ENCODE assay signal across 23 cellular contexts in genomic region chr2:170031288-170031687, GRCh38.
DNase-seq lines count a peak whose midpoint lies in the region; ATAC-seq and TF ChIP-seq lines count a peak whose summit lies in the region.
"Had no signal": no experiment of that assay in that cellular context is flagged by ENCODE, and none has a peak within 500 bp of the region (broad histone marks: within the 10 kb centered on the region; RNA-seq: fewer than 3 reads in every experiment).

No MANE protein-coding gene starts in this region.

- H3K36me3 ChIP-seq in endodermal cell (ENCODE audit: control insufficient read depth, insufficient read depth, low read length) (peaks cover 28% of the 10 kb centered on the region), neuronal stem cell (replicated peaks in 1 of 2; ENCODE audit: control insufficient read depth in 2 of 2, insufficient read depth in 2 of 2, low read length in 2 of 2) (peaks cover 0 to 7% of the 10 kb centered on the region in 2 donors)
- H3K36me3 ChIP-seq: BE2C had no signal

- no peak overlapping the region for H4K91ac ChIP-seq in neuronal stem cell (ENCODE audit: low read depth, low read length, poor library complexity)

- no peak overlapping the region for H2BK5ac ChIP-seq in neuronal stem cell (ENCODE audit: low read length)

- no peak for ATAC-seq in activated naive CD8-positive, alpha-beta T cell treated with anti-CD3 and anti-CD28 coated beads, Interleukin-2, amount 50 U/mL, for 24 hours
- ATAC-seq in omental fat pad (ENCODE audit: low FRiP score): no peak
- ATAC-seq: A549 had no signal

- no peaks in the 10 kb centered on the region for H3K79me1 ChIP-seq in neuronal stem cell (ENCODE audit: low read depth, low read length)

- H3K9me3 Mint-ChIP-seq in activated naive CD8-positive, alpha-beta T cell treated with anti-CD3 and anti-CD28 coated beads for 36 hours: peaks cover 1% of the 10 kb centered on the region
- peaks cover 5% of the 10 kb centered on the region for H3K9me3 Mint-ChIP-seq in activated naive CD8-positive, alpha-beta T cell treated with anti-CD3 and anti-CD28 coated beads, Interleukin-2, amount 50 U/mL, for 24 hours
- peaks cover 18% of the 10 kb centered on the region for H3K9me3 Mint-ChIP-seq in endodermal cell
- H3K9me3 Mint-ChIP-seq: CD8-positive, alpha-beta memory T cell had no signal

- H3K4me1 ChIP-seq in endodermal cell (ENCODE audit: control insufficient read depth, insufficient read depth, low read length) (peaks cover 7% of the 10 kb centered on the region), neuronal stem cell (ENCODE audit: control insufficient read depth in 2 of 2, insufficient read depth in 1 of 2, low read depth in 1 of 2, low read length in 2 of 2) (no peaks in the 10 kb centered on the region)
- H3K4me1 ChIP-seq: A549, BE2C, BLaER1 had no signal

- H3K23ac ChIP-seq in neuronal stem cell (ENCODE audit: low read depth, low read length, poor library complexity): no peak overlapping the region

- DNase-seq in activated naive CD8-positive, alpha-beta T cell treated with anti-CD3 and anti-CD28 coated beads for 36 hours: no peak
- DNase-seq in activated naive CD8-positive, alpha-beta T cell treated with anti-CD3 and anti-CD28 coated beads, Interleukin-2, amount 50 U/mL, for 24 hours: no peak
- no peak for DNase-seq in endodermal cell
- DNase-seq in neuronal stem cell (ENCODE audit: low spot score): no peak
- DNase-seq in omental fat pad (ENCODE audit: low spot score): no peak
- no peak for DNase-seq in T1000 (lab: John Stamatoyannopoulos, UW)
- DNase-seq: BE2C; C1 segment of cervical spinal cord; CD4-positive, alpha-beta memory T cell; CD4-positive, CD25-positive, alpha-beta regulatory T cell; CD8-positive, alpha-beta memory T cell; COR-L47; DMS 273 treated with DMSO at 0.1 percent for 48 hours; DMS153; DMS53; DMS79; DND-41; EL; GF-D8 had no signal

- no peak overlapping the region for H3K14ac ChIP-seq in neuronal stem cell (ENCODE audit: low read length)

- H3K9me3 ChIP-seq in endodermal cell (ENCODE audit: control insufficient read depth, low read length) (peaks cover 32% of the 10 kb centered on the region), neuronal stem cell (replicated peaks in 1 of 2; ENCODE audit: control insufficient read depth in 2 of 2, insufficient read depth in 1 of 2, low read depth in 1 of 2, low read length in 2 of 2) (peaks cover 2 to 12% of the 10 kb centered on the region in 2 donors)
- H3K9me3 ChIP-seq: A549, BE2C, BLaER1 had no signal

- H3K4me3 Mint-ChIP-seq in activated naive CD8-positive, alpha-beta T cell treated with anti-CD3 and anti-CD28 coated beads for 36 hours: no peak overlapping the region
- H3K4me3 Mint-ChIP-seq in activated naive CD8-positive, alpha-beta T cell treated with anti-CD3 and anti-CD28 coated beads, Interleukin-2, amount 50 U/mL, for 24 hours: no peak overlapping the region
- no peak overlapping the region for H3K4me3 Mint-ChIP-seq in endodermal cell
- H3K4me3 Mint-ChIP-seq: CD14-positive monocyte; CD4-positive, alpha-beta memory T cell; CD4-positive, CD25-positive, alpha-beta regulatory T cell; CD8-positive, alpha-beta memory T cell had no signal

- H3K4me1 Mint-ChIP-seq in activated naive CD8-positive, alpha-beta T cell treated with anti-CD3 and anti-CD28 coated beads for 36 hours: no peaks in the 10 kb centered on the region
- no peaks in the 10 kb centered on the region for H3K4me1 Mint-ChIP-seq in activated naive CD8-positive, alpha-beta T cell treated with anti-CD3 and anti-CD28 coated beads, Interleukin-2, amount 50 U/mL, for 24 hours
- peaks cover 6% of the 10 kb centered on the region for H3K4me1 Mint-ChIP-seq in endodermal cell

- peaks cover 22% of the 10 kb centered on the region for H3K36me3 Mint-ChIP-seq in activated naive CD8-positive, alpha-beta T cell treated with anti-CD3 and anti-CD28 coated beads for 36 hours
- H3K36me3 Mint-ChIP-seq in activated naive CD8-positive, alpha-beta T cell treated with anti-CD3 and anti-CD28 coated beads, Interleukin-2, amount 50 U/mL, for 24 hours (ENCODE audit: low read depth): peaks cover 32% of the 10 kb centered on the region
- peaks cover 29% of the 10 kb centered on the region for H3K36me3 Mint-ChIP-seq in endodermal cell (ENCODE audit: low read depth)

- no peak overlapping the region for H4K8ac ChIP-seq in neuronal stem cell (ENCODE audit: low read depth, low read length)

- H2BK15ac ChIP-seq in neuronal stem cell (ENCODE audit: low read length): no peak overlapping the region

- no peak overlapping the region for H3K18ac ChIP-seq in neuronal stem cell (ENCODE audit: low read length)

- TF ChIP-seq CTCF in endodermal cell (conservative IDR thresholded peaks at IDR 0.05): no peak
- no peak for TF ChIP-seq CTCF in omental fat pad (IDR thresholded peaks at IDR 0.05)

- no peak overlapping the region for H2AK5ac ChIP-seq in neuronal stem cell (ENCODE audit: low read depth, low read length)

- no peak overlapping the region for H2BK12ac ChIP-seq in neuronal stem cell (ENCODE audit: low read length)

- no peak overlapping the region for H3K4me2 ChIP-seq in neuronal stem cell (ENCODE audit: insufficient read depth, low read length, poor library complexity, severe bottlenecking)
- H3K4me2 ChIP-seq: A549, BLaER1 had no signal

- H3K4ac ChIP-seq in neuronal stem cell (ENCODE audit: low read length): no peak overlapping the region

- H2BK120ac ChIP-seq in neuronal stem cell (ENCODE audit: low read depth, low read length): no peak overlapping the region

- H3K27me3 Mint-ChIP-seq in activated naive CD8-positive, alpha-beta T cell treated with anti-CD3 and anti-CD28 coated beads for 36 hours: no peaks in the 10 kb centered on the region
- H3K27me3 Mint-ChIP-seq in activated naive CD8-positive, alpha-beta T cell treated with anti-CD3 and anti-CD28 coated beads, Interleukin-2, amount 50 U/mL, for 24 hours: no peaks in the 10 kb centered on the region
- no peaks in the 10 kb centered on the region for H3K27me3 Mint-ChIP-seq in endodermal cell (ENCODE audit: insufficient read depth)
- H3K27me3 Mint-ChIP-seq: CD4-positive, alpha-beta memory T cell; CD4-positive, CD25-positive, alpha-beta regulatory T cell; CD8-positive, alpha-beta memory T cell had no signal

- H3K27me3 ChIP-seq in endodermal cell (ENCODE audit: control insufficient read depth, insufficient read depth, low read length, poor library complexity, severe bottlenecking): no peaks in the 10 kb centered on the region
- no peaks in the 10 kb centered on the region for H3K27me3 ChIP-seq in neuronal stem cell (ENCODE audit: control insufficient read depth in 3 of 3, insufficient read depth in 3 of 3, low read depth in 1 of 3, low read length in 3 of 3)
- H3K27me3 ChIP-seq: BE2C, BLaER1 had no signal

- H3K9ac ChIP-seq in endodermal cell (ENCODE audit: extremely low read depth, low read length, poor library complexity, severe bottlenecking): no peak overlapping the region
- peak overlapping the region; percentile 4 for H3K9ac ChIP-seq in neuronal stem cell (ENCODE audit: low read depth, low read length, poor library complexity)
- H3K9ac ChIP-seq: BLaER1 had no signal

- H3K27ac Mint-ChIP-seq in activated naive CD8-positive, alpha-beta T cell treated with anti-CD3 and anti-CD28 coated beads for 36 hours: peak overlapping the region; percentile 59
- H3K27ac Mint-ChIP-seq in activated naive CD8-positive, alpha-beta T cell treated with anti-CD3 and anti-CD28 coated beads, Interleukin-2, amount 50 U/mL, for 24 hours: no peak overlapping the region
- H3K27ac Mint-ChIP-seq in endodermal cell: no peak overlapping the region
- H3K27ac Mint-ChIP-seq: CD4-positive, alpha-beta memory T cell; CD4-positive, CD25-positive, alpha-beta regulatory T cell; CD8-positive, alpha-beta memory T cell had no signal

- H3K4me3 ChIP-seq in endodermal cell (ENCODE audit: low read length) (peak overlapping the region; percentile 46), neuronal stem cell (ENCODE audit: low read length in 2 of 2) (no peak overlapping the region)
- H3K4me3 ChIP-seq: A549, BLaER1 had no signal

- no CpG with 5 or more reads among the region's 1 CpG for WGBS in endodermal cell (ENCODE audit: insufficient coverage in 1 of 2, insufficient read length in 1 of 2), 2 experiments
- WGBS in neuronal stem cell (ENCODE audit: extremely low coverage in 2 of 2, insufficient read length in 2 of 2, insufficient replicate concordance in 1 of 2), 2 donors: no CpG with 5 or more reads among the region's 1 CpG

- H3K27ac ChIP-seq in endodermal cell (ENCODE audit: low read depth, low read length): no peak overlapping the region
- no peak overlapping the region for H3K27ac ChIP-seq in neuronal stem cell (replicated peaks; ENCODE audit: low read length)
- H3K27ac ChIP-seq: 22Rv1, A549, BLaER1 had no signal

- H2AFZ ChIP-seq in neuronal stem cell (ENCODE audit: low read length): no peak overlapping the region
